ENCODE assay signal across 8 cellular contexts in the genomic region with DNA sequence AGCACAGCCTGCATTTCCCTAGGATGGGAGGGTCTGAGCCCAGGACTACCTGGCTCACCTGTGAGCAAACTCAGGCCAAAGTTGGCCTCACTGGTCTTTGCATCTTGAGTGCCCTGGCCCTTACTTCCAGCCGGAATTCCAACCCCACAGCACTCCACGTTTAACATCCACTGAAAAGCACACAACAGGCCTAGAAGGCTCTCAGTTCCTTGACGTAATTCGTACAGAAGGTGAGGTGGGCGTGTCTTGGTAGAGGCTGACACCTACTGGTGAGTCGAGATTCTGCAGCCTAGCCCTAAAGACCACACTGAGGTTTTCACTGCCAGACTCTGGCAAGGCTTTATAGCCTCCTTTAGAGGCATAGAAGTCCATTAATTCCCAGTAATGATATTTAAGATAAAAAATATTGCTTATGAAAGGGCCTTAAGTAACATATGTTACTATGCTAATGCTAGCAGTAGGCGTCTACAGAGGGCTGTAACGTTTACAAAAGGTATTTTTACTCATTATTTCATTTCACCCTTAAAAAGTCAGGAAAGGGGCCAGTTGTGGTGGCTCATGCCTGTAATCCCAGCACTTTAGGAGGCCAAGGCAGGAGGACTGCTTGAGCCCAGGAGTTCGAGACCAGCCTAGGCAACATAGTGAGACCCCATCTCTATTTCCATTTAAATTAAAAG.
DNase-seq lines count a peak whose midpoint lies in the region; ATAC-seq and TF ChIP-seq lines count a peak whose summit lies in the region.

No MANE protein-coding gene starts in this region.

- H2AK5ac ChIP-seq in mesenchymal stem cell (ENCODE audit: low read length, severe bottlenecking) = no peak overlapping the region

- no peak overlapping the region for H3K27ac Mint-ChIP-seq in chondrocyte (ENCODE audit: unreplicated experiment)

- H2AFZ ChIP-seq in mesenchymal stem cell (ENCODE audit: low read depth, low read length) = no peak overlapping the region

- H3K14ac ChIP-seq in mesenchymal stem cell (ENCODE audit: low read length in 2 of 2) = no peak overlapping the region

- no peaks in the 10 kb centered on the region for H3K36me3 ChIP-seq in mesenchymal stem cell (ENCODE audit: control insufficient read depth in 1 of 2, insufficient read depth in 2 of 2, low read depth in 1 of 2, low read length in 2 of 2)

- peak; percentile 78 for TF ChIP-seq CTCF in chondrocyte (IDR thresholded peaks at IDR 0.05)

- H2BK5ac ChIP-seq in mesenchymal stem cell (ENCODE audit: low read depth, low read length, poor library complexity, severe bottlenecking) = no peak overlapping the region

- no peak overlapping the region for H4K8ac ChIP-seq in mesenchymal stem cell (ENCODE audit: low read length)

- peaks cover 5% of the 10 kb centered on the region for H3K79me1 ChIP-seq in mesenchymal stem cell (replicated peaks; ENCODE audit: low read length, poor library complexity, severe bottlenecking)

- DNase-seq in NK-92 treated with Interleukin-12 subunit alpha and Interleukin-12 subunit beta, amount 100 ng/mL, for 24 hours (lab: John Stamatoyannopoulos, UW) = peak; percentile 43
- DNase-seq in NK-92 (lab: John Stamatoyannopoulos, UW; ENCODE audit: unreplicated experiment) (no peak), MV-4-11 (lab: John Stamatoyannopoulos, UW) (peak; percentile 75), chondrocyte (ENCODE audit: low spot score) (no peak), mesenchymal stem cell (peak; percentile 65)
- DNase-seq in activated CD4-positive, CD25-positive, alpha-beta regulatory T cell treated with anti-CD3 and anti-CD28 coated beads, Interleukin-2, amount 50 U/mL, for 16 hours (ENCODE audit: low read depth, low spot score) = peak; percentile 47
- peak; percentile 37 for DNase-seq in stimulated activated CD8-positive, alpha-beta memory T cell treated with anti-CD3 and anti-CD28 coated beads, Interleukin-7, amount 100 ng/mL, for 24 hours (ENCODE audit: low read depth)

- H3K36me3 Mint-ChIP-seq in chondrocyte (ENCODE audit: low read depth) = peaks cover 2% of the 10 kb centered on the region

- 29% methylated on average over 5 of the region's 9 CpGs for WGBS in mesenchymal stem cell

- no peak overlapping the region for H4K91ac ChIP-seq in mesenchymal stem cell (ENCODE audit: low read length)

- no peaks in the 10 kb centered on the region for H3K27me3 Mint-ChIP-seq in chondrocyte (ENCODE audit: low read depth)

- peak overlapping the region in 1 of 2 experiments; percentile 33 for H2BK12ac ChIP-seq in mesenchymal stem cell (ENCODE audit: low read length in 2 of 2)

- H3K4me3 ChIP-seq in mesenchymal stem cell (ENCODE audit: insufficient read depth in 1 of 2, low read depth in 1 of 2, low read length in 2 of 2) = no peak overlapping the region

- peaks cover 3% of the 10 kb centered on the region for H3K9me3 Mint-ChIP-seq in chondrocyte (ENCODE audit: low read depth)

- no peak overlapping the region for H3K4me2 ChIP-seq in mesenchymal stem cell (ENCODE audit: low read length, poor library complexity, severe bottlenecking)

- H3K4me1 ChIP-seq in mesenchymal stem cell (ENCODE audit: control insufficient read depth, insufficient read depth, low read depth, low read length) = peaks cover 15% of the 10 kb centered on the region

- no peak overlapping the region for H2BK15ac ChIP-seq in mesenchymal stem cell (ENCODE audit: low read depth, poor library complexity, severe bottlenecking)

- H2BK120ac ChIP-seq in mesenchymal stem cell (ENCODE audit: low read depth, low read length) = no peak overlapping the region

- H3K4me1 Mint-ChIP-seq in chondrocyte (ENCODE audit: low read depth) = peaks cover 16% of the 10 kb centered on the region

- no peak overlapping the region for H3K4ac ChIP-seq in mesenchymal stem cell (ENCODE audit: low read depth in 1 of 2, low read length in 2 of 2)

- H3K4me3 Mint-ChIP-seq in chondrocyte (ENCODE audit: unreplicated experiment) = no peak overlapping the region

- H3K9me3 ChIP-seq in mesenchymal stem cell (ENCODE audit: control insufficient read depth, low read length) = no peaks in the 10 kb centered on the region

- no peaks in the 10 kb centered on the region for H3K27me3 ChIP-seq in mesenchymal stem cell (ENCODE audit: control insufficient read depth in 1 of 2, insufficient read depth in 1 of 2, low read length in 2 of 2)

- no peak overlapping the region for H3K9ac ChIP-seq in mesenchymal stem cell (ENCODE audit: low read length)

- H3K18ac ChIP-seq in mesenchymal stem cell (ENCODE audit: low read depth in 1 of 2, low read length in 2 of 2) = no peak overlapping the region

- no peak overlapping the region for H3K27ac ChIP-seq in mesenchymal stem cell (ENCODE audit: low read length, poor library complexity, severe bottlenecking)

- ATAC-seq in HG02852 (IDR thresholded peaks at IDR 0.05; ENCODE audit: unreplicated experiment) = no peak

- H3K23ac ChIP-seq in mesenchymal stem cell (ENCODE audit: low read length in 2 of 2) = no peak overlapping the region

Comparison
In these comparisons a context has a peak if more than half of its experiments do, and no peak if none do; other contexts are left out.
1. DNase-seq: peak in NK-92 treated with Interleukin-12 subunit alpha and Interleukin-12 subunit beta, amount 100 ng/mL, for 24 hours (single experiment), MV-4-11 (single experiment), activated CD4-positive, CD25-positive, alpha-beta regulatory T cell treated with anti-CD3 and anti-CD28 coated beads, Interleukin-2, amount 50 U/mL, for 16 hours (single experiment), mesenchymal stem cell (single experiment) and stimulated activated CD8-positive, alpha-beta memory T cell treated with anti-CD3 and anti-CD28 coated beads, Interleukin-7, amount 100 ng/mL, for 24 hours (single experiment); none in NK-92 (single experiment) and chondrocyte (single experiment).